ENCODE assay signal across 2 cellular contexts in genomic region chr4:109155112-109155511, GRCh38.
TF ChIP-seq lines count a peak whose summit lies in the region.

No MANE protein-coding gene starts in this region.

TF ChIP-seq in HEK293, 187 proteins besides CTCF, POLR2A, EP300 and RAD21 (continued from another document):
- TF ChIP-seq, protein P1, sequence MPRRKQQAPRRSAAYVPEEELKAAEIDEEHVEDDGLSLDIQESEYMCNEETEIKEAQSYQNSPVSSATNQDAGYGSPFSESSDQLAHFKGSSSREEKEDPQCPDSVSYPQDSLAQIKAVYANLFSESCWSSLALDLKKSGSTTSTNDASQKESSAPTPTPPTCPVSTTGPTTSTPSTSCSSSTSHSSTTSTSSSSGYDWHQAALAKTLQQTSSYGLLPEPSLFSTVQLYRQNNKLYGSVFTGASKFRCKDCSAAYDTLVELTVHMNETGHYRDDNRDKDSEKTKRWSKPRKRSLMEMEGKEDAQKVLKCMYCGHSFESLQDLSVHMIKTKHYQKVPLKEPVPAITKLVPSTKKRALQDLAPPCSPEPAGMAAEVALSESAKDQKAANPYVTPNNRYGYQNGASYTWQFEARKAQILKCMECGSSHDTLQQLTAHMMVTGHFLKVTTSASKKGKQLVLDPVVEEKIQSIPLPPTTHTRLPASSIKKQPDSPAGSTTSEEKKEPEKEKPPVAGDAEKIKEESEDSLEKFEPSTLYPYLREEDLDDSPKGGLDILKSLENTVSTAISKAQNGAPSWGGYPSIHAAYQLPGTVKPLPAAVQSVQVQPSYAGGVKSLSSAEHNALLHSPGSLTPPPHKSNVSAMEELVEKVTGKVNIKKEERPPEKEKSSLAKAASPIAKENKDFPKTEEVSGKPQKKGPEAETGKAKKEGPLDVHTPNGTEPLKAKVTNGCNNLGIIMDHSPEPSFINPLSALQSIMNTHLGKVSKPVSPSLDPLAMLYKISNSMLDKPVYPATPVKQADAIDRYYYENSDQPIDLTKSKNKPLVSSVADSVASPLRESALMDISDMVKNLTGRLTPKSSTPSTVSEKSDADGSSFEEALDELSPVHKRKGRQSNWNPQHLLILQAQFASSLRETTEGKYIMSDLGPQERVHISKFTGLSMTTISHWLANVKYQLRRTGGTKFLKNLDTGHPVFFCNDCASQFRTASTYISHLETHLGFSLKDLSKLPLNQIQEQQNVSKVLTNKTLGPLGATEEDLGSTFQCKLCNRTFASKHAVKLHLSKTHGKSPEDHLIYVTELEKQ (tag by site-specific recombination; IDR thresholded peaks at IDR 0.05; ENCODE audit: borderline replicate concordance), result no peak
- no peak for TF ChIP-seq REPIN1 (tag by site-specific recombination; IDR thresholded peaks at IDR 0.05; ENCODE audit: low read depth)
- no peak for TF ChIP-seq ZNF670 (tag by site-specific recombination; IDR thresholded peaks at IDR 0.05; ENCODE audit: low read depth)
- TF ChIP-seq, protein P2, sequence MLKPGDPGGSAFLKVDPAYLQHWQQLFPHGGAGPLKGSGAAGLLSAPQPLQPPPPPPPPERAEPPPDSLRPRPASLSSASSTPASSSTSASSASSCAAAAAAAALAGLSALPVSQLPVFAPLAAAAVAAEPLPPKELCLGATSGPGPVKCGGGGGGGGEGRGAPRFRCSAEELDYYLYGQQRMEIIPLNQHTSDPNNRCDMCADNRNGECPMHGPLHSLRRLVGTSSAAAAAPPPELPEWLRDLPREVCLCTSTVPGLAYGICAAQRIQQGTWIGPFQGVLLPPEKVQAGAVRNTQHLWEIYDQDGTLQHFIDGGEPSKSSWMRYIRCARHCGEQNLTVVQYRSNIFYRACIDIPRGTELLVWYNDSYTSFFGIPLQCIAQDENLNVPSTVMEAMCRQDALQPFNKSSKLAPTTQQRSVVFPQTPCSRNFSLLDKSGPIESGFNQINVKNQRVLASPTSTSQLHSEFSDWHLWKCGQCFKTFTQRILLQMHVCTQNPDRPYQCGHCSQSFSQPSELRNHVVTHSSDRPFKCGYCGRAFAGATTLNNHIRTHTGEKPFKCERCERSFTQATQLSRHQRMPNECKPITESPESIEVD (tag by site-specific recombination; IDR thresholded peaks at IDR 0.05), result peak; percentile 43; the same call in 1 of the 2 replicates

TF ChIP-seq in K562, 482 proteins besides CTCF, POLR2A, EP300 and RAD21 (continued from another document):
- TF ChIP-seq KLF10 (CRISPR knock-in tag; IDR thresholded peaks at IDR 0.05), result no peak
- no peak for TF ChIP-seq ZC3H4 (CRISPR knock-in tag; IDR thresholded peaks at IDR 0.05; ENCODE audit: borderline replicate concordance)
- no peak for TF ChIP-seq GTF2A2 (tag; IDR thresholded peaks at IDR 0.05)
- TF ChIP-seq GABPB1 (CRISPR knock-in tag; IDR thresholded peaks at IDR 0.05), result no peak
- TF ChIP-seq HINFP (tag; conservative IDR thresholded peaks at IDR 0.05; ENCODE audit: low read depth), result no peak
- TF ChIP-seq JUNB (CRISPR knock-in tag; conservative IDR thresholded peaks at IDR 0.05), result no peak
- no peak for TF ChIP-seq MAFG (tag; conservative IDR thresholded peaks at IDR 0.05)
- TF ChIP-seq STAG1 (CRISPR knock-in tag; IDR thresholded peaks at IDR 0.05; ENCODE audit: borderline replicate concordance), result no peak
